Comparison of ENCODE assay signal across 8 cellular contexts in the genomic region with DNA sequence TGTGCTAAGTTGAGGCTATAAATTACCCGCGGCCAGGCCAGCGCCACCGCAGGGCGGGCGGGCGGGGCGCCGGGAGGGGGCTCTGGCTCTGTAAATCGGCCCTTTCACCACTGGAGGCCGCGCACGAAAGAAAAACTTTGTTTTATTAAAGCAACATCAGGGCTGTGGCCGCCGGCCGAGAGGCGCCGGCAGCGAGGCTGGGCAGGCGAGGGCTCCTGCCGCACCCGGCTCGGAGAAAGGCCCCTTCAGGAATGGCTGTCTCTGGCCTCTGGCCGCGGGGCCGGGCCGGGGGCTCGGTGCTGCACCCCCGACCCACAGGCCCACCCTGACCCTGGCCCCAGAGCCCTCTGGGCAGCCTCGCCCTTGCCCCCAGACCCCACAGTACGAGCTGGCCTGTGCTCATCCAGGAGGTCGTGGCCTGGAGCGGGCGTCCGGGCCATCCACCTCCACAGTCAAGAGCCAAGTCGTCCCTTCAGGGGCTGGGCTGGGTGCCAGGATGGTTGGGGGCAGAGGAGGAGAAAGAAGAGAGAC. TPM values are rescaled to one million over a fixed set of nuclear protein-coding genes. Genes with fewer than 3 reads are reported as not detected.
A peak's percentile ranks its signal among the peaks of the same experiment; 100 is the strongest.
DNase-seq lines count a peak whose midpoint lies in the region; ATAC-seq, FAIRE-seq and TF ChIP-seq lines count a peak whose summit lies in the region.

No MANE protein-coding gene starts in this region.

- TF ChIP-seq POLR2A in GM12891 (IDR thresholded peaks at IDR 0.05; ENCODE audit: low read depth, low read length), result no peak
- TF ChIP-seq POLR2A in heart left ventricle (IDR thresholded peaks at IDR 0.05), result no peak

- POLR2A ChIA-PET in GM10248 (lab: Yijun Ruan, JAX), result no interaction called here

- peaks cover 3% of the 10 kb centered on the region for H3K4me1 ChIP-seq in adipocyte (ENCODE audit: control insufficient read depth, insufficient read depth, low read length)
- peaks cover 0 to 32% (median 9%) of the 10 kb centered on the region in 12 donors for H3K4me1 ChIP-seq in heart left ventricle

- peaks cover 23% of the 10 kb centered on the region for H3K27me3 ChIP-seq in adipocyte (replicated peaks; ENCODE audit: control insufficient read depth, insufficient read depth, low read length)
- peaks cover 0 to 38% (median 3%) of the 10 kb centered on the region in 9 donors for H3K27me3 ChIP-seq in heart left ventricle

- peak in 3 of 4 donors; percentile 10 to 33 (median 18) for ATAC-seq in heart left ventricle
- peak; percentile 33 for ATAC-seq in sciatic nerve

- H3K4me3 ChIP-seq in adipocyte (ENCODE audit: low read length), result no peak overlapping the region
- peak overlapping the region in 8 of 12 donors; percentile 12 to 44 (median 30) for H3K4me3 ChIP-seq in heart left ventricle

- no peaks in the 10 kb centered on the region for H3K9me3 ChIP-seq in adipocyte (ENCODE audit: control insufficient read depth, low read length)
- H3K9me3 ChIP-seq in heart left ventricle, result no peaks in the 10 kb centered on the region

- H3K36me3 ChIP-seq in adipocyte (ENCODE audit: control insufficient read depth, insufficient read depth, low read length, severe bottlenecking) (no peaks in the 10 kb centered on the region), heart left ventricle (no peaks in the 10 kb centered on the region)

- peak overlapping the region in 3 of 12 donors; percentile 5 to 42 (median 6) for H3K27ac ChIP-seq in heart left ventricle

- H3K9ac ChIP-seq in adipocyte (ENCODE audit: low read length), result peak overlapping the region; percentile 42

- CTCF ChIA-PET in GM10248 (lab: Yijun Ruan, JAX), result interaction anchor here (1.0 to 1.4 kb wide), 3 partner anchors 15 to 46 kb away, joined by 3 to 4 read pairs (median 3); no protein-coding TSS in a partner anchor

- intact Hi-C loops in heart left ventricle (cut with DNase I) (loop anchor here in 1 of 10 donors (5.0 kb wide), 1 partner anchor 39 kb away; no protein-coding TSS in a partner anchor), sciatic nerve (cut with DNase I) (no loop called here)

- FAIRE-seq in GM12891 (lab: Jason Lieb, UNC) (no peak), D721Med (lab: Jason Lieb, UNC) (no peak)

- TF ChIP-seq CTCF in heart left ventricle (IDR thresholded peaks at IDR 0.05), result peak in 5 of 12 donors; percentile 7 to 46 (median 38)
- TF ChIP-seq CTCF in GM10248 (IDR thresholded peaks at IDR 0.05; ENCODE audit: control extremely low read depth, extremely low read depth, low read depth, missing control alignments), result no peak
- no peak for TF ChIP-seq CTCF in D721Med (IDR thresholded peaks at IDR 0.05; ENCODE audit: insufficient read depth, missing control alignments)

- 0 to 63% (median 19%) methylated on average over 6 to 36 of the region's 36 CpGs for WGBS in heart left ventricle, 4 donors

- DNase-seq in GM12891 (ENCODE audit: insufficient read length, low spot score), result peak; percentile 68
- peak; percentile 69 for DNase-seq in adipocyte (ENCODE audit: low read depth)
- DNase-seq in heart left ventricle, result no peak
- DNase-seq in sciatic nerve (ENCODE audit: low spot score), result no peak
- no peak for DNase-seq in NCI-H1436 (lab: John Stamatoyannopoulos, UW)
- DNase-seq in GM10248 (ENCODE audit: extremely low spot score), result no peak
- DNase-seq in stimulated activated CD4-positive, alpha-beta T cell treated with anti-CD3 and anti-CD28 coated beads, Interleukin-4, amount 100 ng/mL, for 1 hour, result no peak
- DNase-seq in D721Med (ENCODE audit: insufficient read length, low spot score), result no peak

TF ChIP-seq in GM12891, 5 proteins besides CTCF, POLR2A, EP300 and RAD21:
- TF ChIP-seq POU2F2 (IDR thresholded peaks at IDR 0.05; ENCODE audit: low read depth, low read length), result no peak
- TF ChIP-seq POLR2AphosphoS5 (IDR thresholded peaks at IDR 0.05; ENCODE audit: low read depth, low read length), result no peak
- no peak for TF ChIP-seq SPI1 (IDR thresholded peaks at IDR 0.05; ENCODE audit: low read depth, low read length)
- TF ChIP-seq TAF1 (IDR thresholded peaks at IDR 0.05; ENCODE audit: low read depth, low read length), result no peak
- no peak for TF ChIP-seq PAX5 (IDR thresholded peaks at IDR 0.05; ENCODE audit: insufficient read depth, low read length, severe bottlenecking)
TF ChIP-seq in GM12891: peak in this region for 0.

RNA-seq across cellular contexts. Expression of gene FGFR3, which starts 29.5 kb away (rescaled TPM):
- 0.04 TPM for polyA plus RNA-seq in GM12891 (2012; ENCODE audit: low read depth, missing spikeins)
- total RNA-seq in heart left ventricle (1 to 10 TPM; 1.2 to 4.6 (median 2.3) TPM), sciatic nerve (5.4 TPM)
- 1 to 10 TPM; 1.1 to 2.8 TPM for polyA plus RNA-seq in heart left ventricle

RNA-seq across cellular contexts. Expression of gene TACC3, which starts 42.3 kb away (rescaled TPM):
- polyA plus RNA-seq in GM12891 (2012; ENCODE audit: low read depth, missing spikeins), result 67.9 TPM
- total RNA-seq in heart left ventricle (10 to 100 TPM in 1 of 9 donors, 1 to 10 TPM in 8; 2.9 to 19.1 (median 6.0) TPM), sciatic nerve (9.9 TPM)
- polyA plus RNA-seq in heart left ventricle, result 1 to 10 TPM; 6.3 to 7.7 TPM

RNA-seq across cellular contexts. Expression of gene TMEM129, which starts 42.5 kb away (rescaled TPM):
- 10.3 TPM for polyA plus RNA-seq in GM12891 (2012; ENCODE audit: low read depth, missing spikeins)
- total RNA-seq in heart left ventricle, result 10 to 100 TPM; 28.6 to 73.3 (median 37.2) TPM
- 10 to 100 TPM; 32.6 to 39.2 TPM for polyA plus RNA-seq in heart left ventricle
- 24.1 TPM for total RNA-seq in sciatic nerve

RNA-seq across cellular contexts. Expression of gene SLBP, which starts 51.5 kb away (rescaled TPM):
- 58.6 TPM for polyA plus RNA-seq in GM12891 (2012; ENCODE audit: low read depth, missing spikeins)
- total RNA-seq in heart left ventricle (10 to 100 TPM; 10.2 to 27.7 (median 11.7) TPM), sciatic nerve (23.2 TPM)
- 10 to 100 TPM in 1 of 2 donors, 1 to 10 TPM in 1; 7.2 to 17.6 TPM for polyA plus RNA-seq in heart left ventricle

Comparison
In these comparisons a context has a peak if more than half of its experiments do, and no peak if none do; other contexts are left out.
1. DNase-seq: peak in GM12891 (single experiment) and adipocyte (single experiment); none in heart left ventricle (0 of 5), sciatic nerve (single experiment), NCI-H1436 (single experiment), GM10248 (single experiment), stimulated activated CD4-positive, alpha-beta T cell treated with anti-CD3 and anti-CD28 coated beads, Interleukin-4, amount 100 ng/mL, for 1 hour (single experiment) and D721Med (single experiment).